8 cellular contexts compared by ENCODE assay signal in the genomic region with DNA sequence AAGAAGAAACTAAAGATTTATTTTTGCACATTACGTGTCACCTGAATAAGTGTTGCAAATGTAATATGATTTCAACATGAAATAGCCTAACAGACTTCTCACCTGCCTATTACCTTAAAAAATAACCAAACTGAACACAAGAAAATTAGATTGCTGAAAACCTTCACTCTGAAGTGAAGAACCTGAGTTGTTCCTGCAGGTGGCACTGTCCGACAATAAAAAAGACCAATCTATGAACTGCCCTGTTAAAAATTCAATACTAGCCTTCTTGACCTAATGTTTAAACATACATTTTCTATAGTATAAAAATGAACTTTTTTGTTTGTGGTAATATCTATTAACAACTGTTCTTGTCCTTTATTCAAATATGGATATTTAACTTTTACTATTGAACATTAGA.
DNase-seq lines count a peak whose midpoint lies in the region; ATAC-seq lines count a peak whose summit lies in the region.

No MANE protein-coding gene starts in this region.

- no peak overlapping the region for H3K4me3 Mint-ChIP-seq in stimulated activated naive CD8-positive, alpha-beta T cell treated with anti-CD3 and anti-CD28 coated beads, Interleukin-15, amount 100 ng/mL, for 72 hours

- no peak overlapping the region for H3K27ac Mint-ChIP-seq in stimulated activated naive CD8-positive, alpha-beta T cell treated with anti-CD3 and anti-CD28 coated beads, Interleukin-15, amount 100 ng/mL, for 72 hours

- H3K4me1 Mint-ChIP-seq in stimulated activated naive CD8-positive, alpha-beta T cell treated with anti-CD3 and anti-CD28 coated beads, Interleukin-15, amount 100 ng/mL, for 72 hours: no peaks in the 10 kb centered on the region

- no peaks in the 10 kb centered on the region for H3K9me3 Mint-ChIP-seq in stimulated activated naive CD8-positive, alpha-beta T cell treated with anti-CD3 and anti-CD28 coated beads, Interleukin-15, amount 100 ng/mL, for 72 hours

- DNase-seq in NCI-H1417 (lab: John Stamatoyannopoulos, UW) (peak; percentile 32 to 85 (median 59)), NCI-H1417 treated with DMSO at 0.1 percent for 48 hours (lab: John Stamatoyannopoulos, UW) (no peak), NCI-H2107 (lab: John Stamatoyannopoulos, UW) (peak; percentile 14), iPS-NIHi11 (ENCODE audit: low spot score) (peak; percentile 8)
- DNase-seq in activated gamma-delta T cell treated with anti-CD3 and anti-CD28 coated beads, Interleukin-2, amount 50 U/mL, for 16 hours (ENCODE audit: low read depth): peak; percentile 4
- peak; percentile 1 to 9 for DNase-seq in stimulated activated naive CD8-positive, alpha-beta T cell treated with anti-CD3 and anti-CD28 coated beads, Interleukin-15, amount 100 ng/mL, for 72 hours

- no peaks in the 10 kb centered on the region for H3K27me3 Mint-ChIP-seq in stimulated activated naive CD8-positive, alpha-beta T cell treated with anti-CD3 and anti-CD28 coated beads, Interleukin-15, amount 100 ng/mL, for 72 hours

- ATAC-seq in GM21367 (IDR thresholded peaks at IDR 0.05; ENCODE audit: unreplicated experiment) (peak; percentile 75), GM19035 (IDR thresholded peaks at IDR 0.05; ENCODE audit: unreplicated experiment) (no peak)
- ATAC-seq in stimulated activated naive CD8-positive, alpha-beta T cell treated with anti-CD3 and anti-CD28 coated beads, Interleukin-15, amount 100 ng/mL, for 72 hours: no peak
